In genomic region chr18:9431296-9431695, GRCh38 we compare ENCODE assay signal across 25 cellular contexts.
"Had no signal": no experiment of that assay in that cellular context is flagged by ENCODE, and none has a peak within 500 bp of the region (broad histone marks: within the 10 kb centered on the region; RNA-seq: fewer than 3 reads in every experiment).

No MANE protein-coding gene starts in this region.

- H3K4me1 ChIP-seq: pancreas, prostate gland, right lobe of liver, thyroid gland had no signal

- H3K9me3 Mint-ChIP-seq: natural killer cell treated with Interleukin-12 subunit alpha and Interleukin-12 subunit beta and Interleukin-15 and Interleukin-18, amount 100 ng/mL, for 72 hours; stimulated activated effector memory CD8-positive, alpha-beta T cell treated with anti-CD3 and anti-CD28 coated beads, Interleukin-12 subunit alpha, Interleukin-12 subunit beta, amount 100 ng/mL, for 72 hours had no signal

- H3K27me3 ChIP-seq: pancreas, right lobe of liver, sigmoid colon, stomach, thyroid gland, tibial nerve, upper lobe of left lung, vagina had no signal

- H3K27ac Mint-ChIP-seq: naive thymus-derived CD8-positive, alpha-beta T cell; natural killer cell treated with Interleukin-12 subunit alpha and Interleukin-12 subunit beta and Interleukin-15 and Interleukin-18, amount 100 ng/mL, for 72 hours; nephron progenitor cell; stimulated activated effector memory CD8-positive, alpha-beta T cell treated with anti-CD3 and anti-CD28 coated beads, Interleukin-12 subunit alpha, Interleukin-12 subunit beta, amount 100 ng/mL, for 72 hours; stimulated activated naive B cell treated with anti-CD40 and anti-IgM and Interleukin-4, amounts not matched to agents 10 μg/mL and 1 μg/mL and 100 μg/mL, for 72 hours; stimulated activated naive CD8-positive, alpha-beta T cell treated with anti-CD3 and anti-CD28 coated beads, Interleukin-15, Interleukin-2, amounts not matched to agents 100 ng/mL and 50 ng/mL, for 24 hours had no signal

- H3K9me3 ChIP-seq: pancreas, prostate gland, right lobe of liver, sigmoid colon, stomach, thoracic aorta, thyroid gland, tibial nerve, upper lobe of left lung, vagina had no signal

- H3K36me3 Mint-ChIP-seq: natural killer cell treated with Interleukin-12 subunit alpha and Interleukin-12 subunit beta and Interleukin-15 and Interleukin-18, amount 100 ng/mL, for 72 hours; stimulated activated effector memory CD8-positive, alpha-beta T cell treated with anti-CD3 and anti-CD28 coated beads, Interleukin-12 subunit alpha, Interleukin-12 subunit beta, amount 100 ng/mL, for 72 hours had no signal

- H3K27ac ChIP-seq: pancreas, prostate gland, right lobe of liver, sigmoid colon, stomach, thoracic aorta, thyroid gland, tibial nerve, upper lobe of left lung, vagina had no signal

- H3K4me3 Mint-ChIP-seq: naive thymus-derived CD8-positive, alpha-beta T cell; natural killer cell treated with Interleukin-12 subunit alpha and Interleukin-12 subunit beta and Interleukin-15 and Interleukin-18, amount 100 ng/mL, for 72 hours; nephron progenitor cell; neural crest cell; stimulated activated effector memory CD8-positive, alpha-beta T cell treated with anti-CD3 and anti-CD28 coated beads, Interleukin-12 subunit alpha, Interleukin-12 subunit beta, amount 100 ng/mL, for 72 hours; stimulated activated naive B cell treated with anti-CD40 and anti-IgM and Interleukin-4, amounts not matched to agents 10 μg/mL and 1 μg/mL and 100 μg/mL, for 72 hours; stimulated activated naive CD8-positive, alpha-beta T cell treated with anti-CD3 and anti-CD28 coated beads, Interleukin-15, Interleukin-2, amounts not matched to agents 100 ng/mL and 50 ng/mL, for 24 hours had no signal

- H3K36me3 ChIP-seq: pancreas, prostate gland, right lobe of liver, sigmoid colon, stomach, thoracic aorta, thyroid gland, tibial nerve, upper lobe of left lung, vagina had no signal

- ATAC-seq: naive thymus-derived CD8-positive, alpha-beta T cell; natural killer cell treated with Interleukin-12 subunit alpha and Interleukin-12 subunit beta and Interleukin-15 and Interleukin-18, amount 100 ng/mL, for 72 hours; pancreas; right cardiac atrium; right lobe of liver; stimulated activated effector memory CD8-positive, alpha-beta T cell treated with anti-CD3 and anti-CD28 coated beads, Interleukin-12 subunit alpha, Interleukin-12 subunit beta, amount 100 ng/mL, for 72 hours; stimulated activated naive B cell treated with anti-CD40 and anti-IgM and Interleukin-4, amounts not matched to agents 10 μg/mL and 1 μg/mL and 100 μg/mL, for 72 hours had no signal

- H3K4me3 ChIP-seq: pancreas, prostate gland, right lobe of liver, sigmoid colon, stomach, thoracic aorta, thyroid gland, tibial nerve, upper lobe of left lung, vagina had no signal

- DNase-seq: naive thymus-derived CD8-positive, alpha-beta T cell; nephron progenitor cell; occipital lobe; pancreas; right cardiac atrium; right lobe of liver; sigmoid colon; small intestine; stimulated activated CD4-positive, alpha-beta T cell treated with anti-CD3 and anti-CD28 coated beads, Interleukin-15, amount 100 ng/mL, for 24 hours; stimulated activated CD4-positive, alpha-beta T cell treated with anti-CD3 and anti-CD28 coated beads, Interleukin-2, amount 100 ng/mL, for 24 hours; stimulated activated CD4-positive, alpha-beta T cell treated with anti-CD3 and anti-CD28 coated beads, Interleukin-2, amount 100 ng/mL, for 48 hours; stimulated activated CD4-positive, alpha-beta T cell treated with anti-CD3 and anti-CD28 coated beads, Interleukin-4, amount 100 ng/mL, for 24 hours; stimulated activated naive B cell treated with anti-CD40 and anti-IgM and Interleukin-4, amounts not matched to agents 10 μg/mL and 1 μg/mL and 100 μg/mL, for 72 hours; stimulated activated naive CD4-positive, alpha-beta T cell treated with Interleukin-2 at 50 U/mL for 16 hours; stomach; thyroid gland; upper lobe of left lung had no signal
